25 cellular contexts compared by ENCODE assay signal in the genomic region with DNA sequence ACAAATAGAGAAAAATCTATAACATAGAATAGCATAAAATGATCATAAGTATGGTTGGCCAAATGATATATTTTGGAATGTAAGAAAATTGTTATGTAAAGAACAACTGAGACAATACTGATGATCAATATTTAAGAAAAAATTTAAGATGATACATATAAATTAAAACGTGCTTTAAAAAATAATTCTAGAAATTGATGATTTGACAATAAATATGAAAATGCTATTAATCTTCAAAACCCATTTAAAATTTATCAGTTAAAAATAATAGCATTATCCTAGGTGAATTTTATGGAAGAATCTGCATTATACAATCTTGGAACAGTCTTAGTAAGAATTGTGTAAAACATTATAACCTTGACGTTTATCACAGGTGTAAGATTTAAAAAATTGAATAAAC.
"Had no signal": no experiment of that assay in that cellular context is flagged by ENCODE, and none has a peak within 500 bp of the region (broad histone marks: within the 10 kb centered on the region; RNA-seq: fewer than 3 reads in every experiment).

No MANE protein-coding gene starts in this region.

- H3K27ac ChIP-seq: left ventricle myocardium inferior, ovary, right atrium auricular region, skin epidermis, stomach, testis, thyroid gland, upper lobe of right lung had no signal

- H3K27me3 ChIP-seq: ovary, right atrium auricular region, stomach, testis, thyroid gland, upper lobe of right lung had no signal

- H3K36me3 ChIP-seq: left ventricle myocardium inferior, ovary, right atrium auricular region, stomach, thyroid gland, upper lobe of right lung had no signal

- FAIRE-seq: islet of Langerhans, urothelium cell line had no signal

- ATAC-seq: natural killer cell; sciatic nerve; stimulated activated naive B cell treated with anti-CD40 and anti-IgM and Interleukin-4, amounts not matched to agents 10 μg/mL and 1 μg/mL and 100 μg/mL, for 72 hours; stimulated activated naive CD8-positive, alpha-beta T cell treated with anti-CD3 and anti-CD28 coated beads, Interleukin-15, Interleukin-2, amounts not matched to agents 100 U/mL and 50 U/mL, for 24 hours; upper lobe of right lung had no signal

- DNase-seq: hypothalamus; immature natural killer cell; left ventricle myocardium inferior; mesendoderm; naive B cell; natural killer cell; nephron progenitor cell; ovary; stimulated activated CD4-positive, alpha-beta T cell treated with anti-CD3 and anti-CD28 coated beads, Interleukin-12 subunit alpha, Interleukin-12 subunit beta, amount 100 ng/mL, for 4 hours; stimulated activated CD4-positive, alpha-beta T cell treated with anti-CD3 and anti-CD28 coated beads, Interleukin-15, amount 100 ng/mL, for 24 hours; stimulated activated CD4-positive, alpha-beta T cell treated with anti-CD3 and anti-CD28 coated beads, Interleukin-2, amount 100 ng/mL, for 24 hours; stimulated activated CD4-positive, alpha-beta T cell treated with anti-CD3 and anti-CD28 coated beads, Interleukin-4, amount 100 ng/mL, for 1 hour; stimulated activated naive B cell treated with anti-CD40 and anti-IgM and Interleukin-4, amounts not matched to agents 10 μg/mL and 1 μg/mL and 100 μg/mL, for 72 hours; stimulated activated naive CD8-positive, alpha-beta T cell treated with anti-CD3 and anti-CD28 coated beads, Interleukin-15, Interleukin-2, amounts not matched to agents 100 U/mL and 50 U/mL, for 24 hours; stomach; testis; thyroid gland; trophoblast cell; upper lobe of right lung had no signal

- H3K9me3 ChIP-seq: left ventricle myocardium inferior, ovary, right atrium auricular region, stomach, testis, thyroid gland, upper lobe of right lung had no signal

- H3K4me3 ChIP-seq: left ventricle myocardium inferior, lung, ovary, right atrium auricular region, skin epidermis, stomach, testis, thyroid gland, upper lobe of right lung had no signal

- H3K4me1 ChIP-seq: left ventricle myocardium inferior, right atrium auricular region, stomach, testis, thyroid gland, upper lobe of right lung had no signal
